In the genomic region with DNA sequence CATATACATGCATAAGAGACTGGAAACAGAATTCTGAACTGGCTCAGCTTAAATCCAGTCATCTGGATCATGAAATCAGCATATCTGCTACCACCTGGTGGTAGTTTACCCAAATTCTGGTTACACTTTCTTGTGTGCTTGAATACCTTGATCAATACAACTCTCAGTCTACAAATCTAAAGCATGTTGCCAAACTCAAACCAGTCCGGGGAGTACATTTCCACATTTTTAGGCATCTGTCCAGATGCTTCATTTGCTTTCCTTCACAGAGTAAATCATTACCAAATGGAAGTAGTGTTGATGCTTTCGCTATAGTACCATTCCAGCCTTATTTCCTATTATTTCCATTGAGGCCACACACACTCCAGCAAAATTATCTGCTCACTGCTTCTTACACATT, we compare ENCODE assay signal across 8 cellular contexts.
DNase-seq lines count a peak whose midpoint lies in the region; ATAC-seq and TF ChIP-seq lines count a peak whose summit lies in the region.

No MANE protein-coding gene starts in this region.

- no peak overlapping the region for H3K9ac ChIP-seq in adipocyte (ENCODE audit: low read length)

- H3K4me3 ChIP-seq in adipocyte (ENCODE audit: low read length) = no peak overlapping the region
- H3K4me3 ChIP-seq in lower lobe of right lung = no peak overlapping the region

- H3K9me3 ChIP-seq in adipocyte (ENCODE audit: control insufficient read depth, low read length) (no peaks in the 10 kb centered on the region), lower lobe of right lung (peaks cover 5% of the 10 kb centered on the region)

- no peaks in the 10 kb centered on the region for H3K36me3 ChIP-seq in adipocyte (ENCODE audit: control insufficient read depth, insufficient read depth, low read length, severe bottlenecking)
- H3K36me3 ChIP-seq in lower lobe of right lung = no peaks in the 10 kb centered on the region

- ATAC-seq in HG02678 (IDR thresholded peaks at IDR 0.05; ENCODE audit: unreplicated experiment) (peak; percentile 54), lower lobe of right lung (peak in 1 of 2 donors; percentile 45), HG03095 (IDR thresholded peaks at IDR 0.05; ENCODE audit: unreplicated experiment) (no peak)

- peak; percentile 44 for TF ChIP-seq CTCF in lower lobe of right lung (IDR thresholded peaks at IDR 0.05)

- H3K4me1 ChIP-seq in adipocyte (ENCODE audit: control insufficient read depth, insufficient read depth, low read length) (peaks cover 7% of the 10 kb centered on the region), lower lobe of right lung (no peaks in the 10 kb centered on the region)

- DNase-seq in GDM1 (lab: John Stamatoyannopoulos, UW) (peak; percentile 11), adipocyte (ENCODE audit: low read depth) (peak; percentile 49), lower lobe of right lung (no peak), NCI-H187 (lab: John Stamatoyannopoulos, UW) (no peak), NCI-H2029 (lab: John Stamatoyannopoulos, UW) (no peak), NCI-H2196 (lab: John Stamatoyannopoulos, UW; ENCODE audit: unreplicated experiment) (no peak)

- intact Hi-C loops in lower lobe of right lung (cut with DNase I) = no loop called here

- no peaks in the 10 kb centered on the region for H3K27me3 ChIP-seq in adipocyte (replicated peaks; ENCODE audit: control insufficient read depth, insufficient read depth, low read length)
- no peaks in the 10 kb centered on the region for H3K27me3 ChIP-seq in lower lobe of right lung (ENCODE audit: low read depth)

- H3K27ac ChIP-seq in lower lobe of right lung = no peak overlapping the region

Comparison
In these comparisons a context has a peak if more than half of its experiments do, and no peak if none do; other contexts are left out.
1. DNase-seq: peak in GDM1 (single experiment) and adipocyte (single experiment); none in lower lobe of right lung (single experiment), NCI-H187 (0 of 2), NCI-H2029 (single experiment) and NCI-H2196 (single experiment).